In the genomic region with DNA sequence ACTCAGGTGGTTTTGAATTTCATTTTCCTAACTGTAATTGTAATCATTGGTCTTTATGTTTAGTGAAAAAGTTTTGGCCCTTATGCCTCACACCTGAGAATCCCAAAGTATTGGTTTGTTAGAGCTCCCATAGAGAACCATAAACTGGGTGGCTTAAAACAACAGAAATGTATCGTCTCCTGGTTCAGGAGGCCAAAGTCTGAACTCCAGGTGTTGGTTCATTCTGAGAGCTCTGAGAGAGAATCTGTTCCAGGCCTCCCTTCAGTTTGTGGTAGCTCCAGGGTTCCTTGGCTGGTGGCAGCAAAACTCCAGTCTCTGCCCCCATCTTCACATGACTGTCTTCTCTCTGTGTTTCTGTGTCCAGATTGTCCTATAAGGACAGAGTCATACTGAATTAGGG, we compare ENCODE assay signal across 22 cellular contexts. TPM values are rescaled to one million over a fixed set of nuclear protein-coding genes. Genes with fewer than 3 reads are reported as not detected.
DNase-seq lines count a peak whose midpoint lies in the region; ATAC-seq and TF ChIP-seq lines count a peak whose summit lies in the region.
"Had no signal": no experiment of that assay in that cellular context is flagged by ENCODE, and none has a peak within 500 bp of the region (broad histone marks: within the 10 kb centered on the region; RNA-seq: fewer than 3 reads in every experiment).

No MANE protein-coding gene starts in this region.

- peak overlapping the region; percentile 92 for H3K27ac Mint-ChIP-seq in central memory CD8-positive, alpha-beta T cell (ENCODE audit: low read depth)
- H3K27ac Mint-ChIP-seq in T-helper 17 cell, result no peak overlapping the region
- H3K27ac Mint-ChIP-seq: CD4-positive, CD25-positive, alpha-beta regulatory T cell; H9 had no signal

- no peaks in the 10 kb centered on the region for H3K9me2 ChIP-seq in PC-9 (ENCODE audit: insufficient read depth)

- ATAC-seq in central memory CD8-positive, alpha-beta T cell (replicated peaks; ENCODE audit: extremely low read depth, poor library complexity, severe bottlenecking), result no peak
- ATAC-seq in left colon (peak; percentile 60), T-helper 17 cell (no peak), HG02852 (IDR thresholded peaks at IDR 0.05; ENCODE audit: unreplicated experiment) (no peak)
- ATAC-seq: GM12878 had no signal

- BruUV-seq in PC-9 (replicated peaks; lab: Mats Ljungman, UMichigan), result no TSS peak

- TF ChIP-seq CTCF in PC-9 (conservative IDR thresholded peaks at IDR 0.05), result no peak

- POLR2A ChIA-PET in PC-9 (lab: Charles Lee; ENCODE audit: unreplicated experiment), result no interaction called here

- DNase-seq in PC-9 (no peak), left colon (no peak), T-helper 17 cell (no peak), NCI-H187 treated with DMSO at 0.1 percent for 48 hours (lab: John Stamatoyannopoulos, UW) (no peak), NCI-H510A (lab: John Stamatoyannopoulos, UW) (no peak)
- no peak for DNase-seq in central memory CD8-positive, alpha-beta T cell (ENCODE audit: low spot score in 2 of 2)
- DNase-seq: ACHN; BE2C; C1 segment of cervical spinal cord; CD4-positive, CD25-positive, alpha-beta regulatory T cell; CD8-positive, alpha-beta memory T cell; COR-L47; DMS 273 treated with DMSO at 0.1 percent for 48 hours; DMS53; DND-41; EL; H9 had no signal

- no peak overlapping the region for H3K4me2 ChIP-seq in PC-9

- peaks cover 38% of the 10 kb centered on the region for H3K4me1 Mint-ChIP-seq in central memory CD8-positive, alpha-beta T cell
- H3K4me1 Mint-ChIP-seq in T-helper 17 cell, result no peaks in the 10 kb centered on the region
- H3K4me1 Mint-ChIP-seq: CD4-positive, CD25-positive, alpha-beta regulatory T cell had no signal

- H3K9me3 ChIP-seq in PC-9 (ENCODE audit: insufficient read depth, low read depth) (no peaks in the 10 kb centered on the region), mucosa of rectum (ENCODE audit: control insufficient read depth in 2 of 2, low read length in 2 of 2) (no peaks in the 10 kb centered on the region), T-helper 17 cell (ENCODE audit: control insufficient read depth, low read length, poor library complexity, severe bottlenecking) (no peaks in the 10 kb centered on the region)
- H3K9me3 ChIP-seq: BE2C had no signal

- H4K20me1 ChIP-seq in PC-9 (ENCODE audit: insufficient read depth), result no peaks in the 10 kb centered on the region

- H3K4me3 Mint-ChIP-seq in central memory CD8-positive, alpha-beta T cell, result no peak overlapping the region
- no peak overlapping the region for H3K4me3 Mint-ChIP-seq in T-helper 17 cell
- H3K4me3 Mint-ChIP-seq: CD4-positive, CD25-positive, alpha-beta regulatory T cell; CD8-positive, alpha-beta memory T cell; H9 had no signal

- H3K4me3 ChIP-seq in PC-9 (no peak overlapping the region), mucosa of rectum (ENCODE audit: low read length in 2 of 2) (no peak overlapping the region)
- H3K4me3 ChIP-seq: GM12878 had no signal

- CTCF ChIA-PET in PC-9 (lab: Charles Lee), result no interaction called here

- H3K27me3 ChIP-seq in PC-9 (ENCODE audit: insufficient read depth, low read depth), result no peaks in the 10 kb centered on the region
- no peaks in the 10 kb centered on the region for H3K27me3 ChIP-seq in mucosa of rectum (ENCODE audit: control insufficient read depth in 2 of 2, insufficient read depth in 2 of 2, low read length in 2 of 2)
- H3K27me3 ChIP-seq: BE2C had no signal

- no peaks in the 10 kb centered on the region for H3K36me3 Mint-ChIP-seq in central memory CD8-positive, alpha-beta T cell (ENCODE audit: insufficient read depth)
- H3K36me3 Mint-ChIP-seq in T-helper 17 cell (ENCODE audit: low read depth), result no peaks in the 10 kb centered on the region
- H3K36me3 Mint-ChIP-seq: CD4-positive, CD25-positive, alpha-beta regulatory T cell; CD8-positive, alpha-beta memory T cell had no signal

- no peaks in the 10 kb centered on the region for H3F3A ChIP-seq in PC-9 (ENCODE audit: insufficient read depth, low read depth)

- intact Hi-C loops in PC-9 (cut with micrococcal nuclease; ENCODE audit: unreplicated experiment), result no loop called here
- intact Hi-C loops in left colon (cut with DNase I, micrococcal nuclease), result no loop called here

- no peak overlapping the region for H2AFZ ChIP-seq in PC-9

- no peaks in the 10 kb centered on the region for H3K79me2 ChIP-seq in PC-9 (ENCODE audit: low read depth)

- H3K27me3 Mint-ChIP-seq in central memory CD8-positive, alpha-beta T cell, result no peaks in the 10 kb centered on the region
- H3K27me3 Mint-ChIP-seq in T-helper 17 cell, result peaks cover 21% of the 10 kb centered on the region

- H3K36me3 ChIP-seq in PC-9 (ENCODE audit: low read depth), result no peaks in the 10 kb centered on the region
- no peaks in the 10 kb centered on the region for H3K36me3 ChIP-seq in mucosa of rectum (ENCODE audit: control insufficient read depth in 2 of 2, insufficient read depth in 2 of 2, low read length in 2 of 2)
- H3K36me3 ChIP-seq: BE2C had no signal

- H3K9me3 Mint-ChIP-seq in central memory CD8-positive, alpha-beta T cell, result no peaks in the 10 kb centered on the region
- H3K9me3 Mint-ChIP-seq: CD4-positive, CD25-positive, alpha-beta regulatory T cell had no signal

- H3K27ac ChIP-seq in PC-9, result peak overlapping the region; percentile 47; the same call in 1 of the 2 replicates
- peak overlapping the region; percentile 6 to 9 for H3K27ac ChIP-seq in mucosa of rectum (ENCODE audit: low read depth in 2 of 2, low read length in 2 of 2)

- H3K9ac ChIP-seq in mucosa of rectum (ENCODE audit: low read depth in 1 of 2, low read length in 2 of 2), result no peak overlapping the region

- H3K4me1 ChIP-seq in PC-9 (replicated peaks; ENCODE audit: insufficient read depth) (peaks cover 17% of the 10 kb centered on the region), mucosa of rectum (ENCODE audit: control insufficient read depth in 2 of 2, insufficient read depth in 2 of 2, low read length in 2 of 2) (peaks cover 22 to 23% of the 10 kb centered on the region in 2 donors)
- H3K4me1 ChIP-seq: BE2C had no signal

RNA-seq across cellular contexts. Expression of a gene that starts 11.0 kb away (rescaled TPM):
- 1.0 and 1.7 TPM in 2 replicates for total RNA-seq in PC-9 (2021)
- total RNA-seq in left colon, result 1 to 10 TPM in 1 of 2 donors, under 1 TPM in 1; 0.64 to 1.5 TPM
- not detected for total RNA-seq in T-helper 17 cell
- total RNA-seq: CD4-positive, CD25-positive, alpha-beta regulatory T cell; CD8-positive, alpha-beta memory T cell; G401; GM12878; H1; H9 had no signal

RNA-seq across cellular contexts. Expression of a gene that starts 55.8 kb away (rescaled TPM):
- total RNA-seq in PC-9 (2021) (not detected in 2 replicates), left colon (under 1 TPM in 1 of 2 donors, not detected in 1; 0.31 TPM), T-helper 17 cell (not detected)
- total RNA-seq: CD4-positive, CD25-positive, alpha-beta regulatory T cell; CD8-positive, alpha-beta memory T cell; G401; GM12878; H1; H9 had no signal
